9 cellular contexts compared by ENCODE assay signal in the genomic region with DNA sequence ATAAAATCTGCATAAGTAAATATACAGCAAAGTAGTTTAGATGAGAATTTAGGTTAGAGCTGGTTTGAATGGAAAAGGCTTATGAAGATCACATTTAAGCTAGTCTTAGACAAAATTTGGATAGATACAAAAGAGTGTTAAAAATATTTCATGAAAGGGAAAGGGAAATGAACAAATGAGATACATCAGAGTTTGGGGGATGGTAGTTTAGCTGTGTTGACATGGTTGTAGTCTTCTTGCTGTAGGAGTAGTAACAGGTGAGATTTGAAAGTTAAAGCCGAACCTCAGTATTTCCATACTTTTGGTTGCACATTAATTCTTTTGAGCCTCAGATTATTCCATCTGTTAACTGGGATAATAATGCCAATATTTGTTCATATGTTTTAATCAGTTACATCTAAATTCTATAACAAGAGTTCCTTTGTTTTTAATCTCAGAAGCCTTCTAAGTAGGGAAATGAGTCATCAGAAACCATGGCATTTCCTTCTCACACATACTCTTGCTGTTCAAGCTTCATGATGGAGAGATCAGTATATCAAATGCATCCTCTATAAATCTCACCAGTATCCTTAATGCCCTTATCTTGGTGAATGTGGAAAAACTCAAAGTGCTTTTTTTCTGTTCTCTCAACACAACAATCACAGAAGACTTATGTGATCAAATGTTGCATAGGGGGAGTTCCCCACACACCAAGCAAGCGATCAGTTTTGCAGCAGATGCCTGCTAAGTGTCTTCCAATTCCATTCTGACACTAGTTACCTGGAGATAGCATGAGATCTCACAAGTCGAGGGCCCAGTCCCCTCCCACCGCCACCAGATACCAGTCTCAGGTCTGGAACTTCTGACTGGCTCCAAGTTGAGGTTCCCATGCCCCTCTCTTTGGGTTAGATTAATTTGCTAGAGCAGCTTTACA.
DNase-seq lines count a peak whose midpoint lies in the region; ATAC-seq and TF ChIP-seq lines count a peak whose summit lies in the region.
"Had no signal": no experiment of that assay in that cellular context is flagged by ENCODE, and none has a peak within 500 bp of the region (broad histone marks: within the 10 kb centered on the region; RNA-seq: fewer than 3 reads in every experiment).

No MANE protein-coding gene starts in this region.

- H3K9me2 ChIP-seq in SK-N-SH = no peaks in the 10 kb centered on the region

- peak overlapping the region; percentile 51 for H3K4me2 ChIP-seq in SK-N-SH

- no peak for TF ChIP-seq RAD21 in SK-N-SH (IDR thresholded peaks at IDR 0.05; ENCODE audit: low read length)

- H3K4me3 ChIP-seq in HEK293 (ENCODE audit: low read depth, low read length) (no peak overlapping the region), SK-N-SH (ENCODE audit: low read depth in 2 of 2, low read length in 1 of 2) (no peak overlapping the region)

- H3K9ac ChIP-seq in SK-N-SH = no peak overlapping the region; the same call in 1 of the 2 replicates

- H3K36me3 ChIP-seq in HEK293 (ENCODE audit: control insufficient read depth in 2 of 2, insufficient read depth in 1 of 2, low read length in 2 of 2) = no peaks in the 10 kb centered on the region
- H3K36me3 ChIP-seq in SK-N-SH (replicated peaks in 1 of 2; ENCODE audit: control insufficient read depth in 1 of 2, insufficient read depth in 2 of 2, low read length in 1 of 2) = no peaks in the 10 kb centered on the region

- POLR2A ChIA-PET in HEK293 (lab: Yijun Ruan, JAX) (no interaction called here), SK-N-SH (lab: Yijun Ruan, JAX) (no interaction called here)

- TF ChIP-seq EP300 in SK-N-SH (IDR thresholded peaks at IDR 0.05; ENCODE audit: borderline replicate concordance in 1 of 2, low read depth in 1 of 2, low read length in 1 of 2) = peak in 1 of 2 experiments; percentile 55; a peak in 1 of 4 replicates

- peaks cover 87% of the 10 kb centered on the region for H3K79me2 ChIP-seq in SK-N-SH (ENCODE audit: insufficient read depth)

- no peaks in the 10 kb centered on the region for H3K9me3 ChIP-seq in HEK293 (ENCODE audit: control insufficient read depth, insufficient read depth, low read depth, low read length)
- no peaks in the 10 kb centered on the region for H3K9me3 ChIP-seq in SK-N-SH

- H2AFZ ChIP-seq in SK-N-SH (ENCODE audit: low read depth) = no peak overlapping the region

- WGBS in SK-N-SH (ENCODE audit: low lambda C conversion rate) = 62% methylated on average over 4 of the region's 4 CpGs

- CTCF ChIA-PET in HEK293 (lab: Yijun Ruan, JAX) = no interaction called here
- CTCF ChIA-PET in SK-N-SH (lab: Yijun Ruan, JAX) = interaction anchor here (0.8 to 3.2 kb wide), 4 partner anchors 28 to 265 kb away, joined by 3 to 14 read pairs (median 4); no protein-coding TSS in a partner anchor

- H3F3A ChIP-seq in SK-N-SH (replicated peaks; ENCODE audit: insufficient read depth) = peaks cover 22% of the 10 kb centered on the region

- no peaks in the 10 kb centered on the region for H3K27me3 ChIP-seq in SK-N-SH (ENCODE audit: insufficient read depth)

- H4K20me1 ChIP-seq in SK-N-SH (ENCODE audit: insufficient read depth) = peaks cover 5% of the 10 kb centered on the region

- no peak for TF ChIP-seq CTCF in HEK293 (tag by site-specific recombination; IDR thresholded peaks at IDR 0.05)
- TF ChIP-seq CTCF in SK-N-SH (IDR thresholded peaks at IDR 0.05) = no peak

- DNase-seq in SK-N-SH (no peak), kidney tubule cell (ENCODE audit: low spot score) (peak; percentile 62), DMS153 treated with DMSO at 0.1 percent for 48 hours (lab: John Stamatoyannopoulos, UW; ENCODE audit: unreplicated experiment) (no peak), NCI-H2107 treated with DMSO at 0.1 percent for 48 hours (lab: John Stamatoyannopoulos, UW; ENCODE audit: unreplicated experiment) (no peak), NOMO-1 (lab: John Stamatoyannopoulos, UW; ENCODE audit: unreplicated experiment in 2 of 2) (no peak), HK-2 (ENCODE audit: unreplicated experiment) (no peak)

- no peaks in the 10 kb centered on the region for H3K4me1 ChIP-seq in HEK293 (ENCODE audit: control insufficient read depth, insufficient read depth, low read length)
- H3K4me1 ChIP-seq in SK-N-SH (ENCODE audit: control insufficient read depth in 1 of 2, insufficient read depth in 2 of 2, low read depth in 1 of 2, low read length in 1 of 2) = peaks cover 4 to 30% of the 10 kb centered on the region in 2 experiments; a peak in 3 of 4 replicates

- ATAC-seq in GM18498 (IDR thresholded peaks at IDR 0.05; ENCODE audit: unreplicated experiment) = peak; percentile 69

- H3K27ac ChIP-seq in HEK293 (ENCODE audit: extremely low read depth, low read depth, low read length) (no peak overlapping the region), SK-N-SH (ENCODE audit: low read depth in 2 of 2, low read length in 1 of 2) (peak overlapping the region in 1 of 2 experiments; percentile 76; a peak in 3 of 4 replicates)
- H3K27ac ChIP-seq: HL-60 had no signal

TF ChIP-seq in HEK293, 187 proteins besides CTCF, POLR2A, EP300 and RAD21:
- no peak for TF ChIP-seq ZNF274 (IDR thresholded peaks at IDR 0.05; ENCODE audit: low read length)
- TF ChIP-seq ZNF274 (tag by site-specific recombination; IDR thresholded peaks at IDR 0.05; ENCODE audit: borderline replicate concordance) = no peak
- 0 out of 2 replicates have a peak, but pooled peaks have one; percentile 23 for TF ChIP-seq SCRT2 (tag by site-specific recombination; IDR thresholded peaks at IDR 0.05)
- TF ChIP-seq ZNF548 (tag by site-specific recombination; IDR thresholded peaks at IDR 0.05) = no peak
- no peak for TF ChIP-seq SP7 (tag by site-specific recombination; IDR thresholded peaks at IDR 0.05)
- TF ChIP-seq, protein P1, sequence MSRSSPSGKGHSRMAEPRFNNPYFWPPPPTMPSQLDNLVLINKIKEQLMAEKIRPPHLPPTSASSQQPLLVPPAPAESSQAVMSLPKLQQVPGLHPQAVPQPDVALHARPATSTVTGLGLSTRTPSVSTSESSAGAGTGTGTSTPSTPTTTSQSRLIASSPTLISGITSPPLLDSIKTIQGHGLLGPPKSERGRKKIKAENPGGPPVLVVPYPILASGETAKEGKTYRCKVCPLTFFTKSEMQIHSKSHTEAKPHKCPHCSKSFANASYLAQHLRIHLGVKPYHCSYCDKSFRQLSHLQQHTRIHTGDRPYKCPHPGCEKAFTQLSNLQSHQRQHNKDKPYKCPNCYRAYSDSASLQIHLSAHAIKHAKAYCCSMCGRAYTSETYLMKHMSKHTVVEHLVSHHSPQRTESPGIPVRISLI (tag by site-specific recombination; IDR thresholded peaks at IDR 0.05) = no peak
- TF ChIP-seq RBAK (tag by site-specific recombination; IDR thresholded peaks at IDR 0.05) = no peak
- TF ChIP-seq MEIS1 (CRISPR knock-in tag; IDR thresholded peaks at IDR 0.05; ENCODE audit: borderline replicate concordance) = no peak

TF ChIP-seq in SK-N-SH, 30 proteins besides CTCF, POLR2A, EP300 and RAD21 (continues in another document):
- TF ChIP-seq SMC3 (IDR thresholded peaks at IDR 0.05; ENCODE audit: low read depth, low read length) (no peak), CHD2 (IDR thresholded peaks at IDR 0.05; ENCODE audit: low read length, partially characterized antibody) (no peak), SIN3A (IDR thresholded peaks at IDR 0.05; ENCODE audit: borderline replicate concordance, low read depth, low read length) (no peak), ELF1 (IDR thresholded peaks at IDR 0.05) (no peak), JUND (IDR thresholded peaks at IDR 0.05) (peak; percentile 86), RXRA (IDR thresholded peaks at IDR 0.05; ENCODE audit: borderline replicate concordance, low read depth) (peak; percentile 39; the same call in 1 of the 2 replicates), YY1 (IDR thresholded peaks at IDR 0.05; ENCODE audit: low read depth) (0 out of 2 replicates have a peak, but pooled peaks have one; percentile 16)
- TF ChIP-seq, protein P2, sequence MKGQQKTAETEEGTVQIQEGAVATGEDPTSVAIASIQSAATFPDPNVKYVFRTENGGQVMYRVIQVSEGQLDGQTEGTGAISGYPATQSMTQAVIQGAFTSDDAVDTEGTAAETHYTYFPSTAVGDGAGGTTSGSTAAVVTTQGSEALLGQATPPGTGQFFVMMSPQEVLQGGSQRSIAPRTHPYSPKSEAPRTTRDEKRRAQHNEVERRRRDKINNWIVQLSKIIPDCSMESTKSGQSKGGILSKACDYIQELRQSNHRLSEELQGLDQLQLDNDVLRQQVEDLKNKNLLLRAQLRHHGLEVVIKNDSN (IDR thresholded peaks at IDR 0.05; ENCODE audit: borderline replicate concordance, low read depth) = no peak
- TF ChIP-seq, protein P3, sequence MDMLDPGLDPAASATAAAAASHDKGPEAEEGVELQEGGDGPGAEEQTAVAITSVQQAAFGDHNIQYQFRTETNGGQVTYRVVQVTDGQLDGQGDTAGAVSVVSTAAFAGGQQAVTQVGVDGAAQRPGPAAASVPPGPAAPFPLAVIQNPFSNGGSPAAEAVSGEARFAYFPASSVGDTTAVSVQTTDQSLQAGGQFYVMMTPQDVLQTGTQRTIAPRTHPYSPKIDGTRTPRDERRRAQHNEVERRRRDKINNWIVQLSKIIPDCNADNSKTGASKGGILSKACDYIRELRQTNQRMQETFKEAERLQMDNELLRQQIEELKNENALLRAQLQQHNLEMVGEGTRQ (IDR thresholded peaks at IDR 0.05; ENCODE audit: borderline replicate concordance, low read depth, low read length) = no peak
- TF ChIP-seq, protein P4, sequence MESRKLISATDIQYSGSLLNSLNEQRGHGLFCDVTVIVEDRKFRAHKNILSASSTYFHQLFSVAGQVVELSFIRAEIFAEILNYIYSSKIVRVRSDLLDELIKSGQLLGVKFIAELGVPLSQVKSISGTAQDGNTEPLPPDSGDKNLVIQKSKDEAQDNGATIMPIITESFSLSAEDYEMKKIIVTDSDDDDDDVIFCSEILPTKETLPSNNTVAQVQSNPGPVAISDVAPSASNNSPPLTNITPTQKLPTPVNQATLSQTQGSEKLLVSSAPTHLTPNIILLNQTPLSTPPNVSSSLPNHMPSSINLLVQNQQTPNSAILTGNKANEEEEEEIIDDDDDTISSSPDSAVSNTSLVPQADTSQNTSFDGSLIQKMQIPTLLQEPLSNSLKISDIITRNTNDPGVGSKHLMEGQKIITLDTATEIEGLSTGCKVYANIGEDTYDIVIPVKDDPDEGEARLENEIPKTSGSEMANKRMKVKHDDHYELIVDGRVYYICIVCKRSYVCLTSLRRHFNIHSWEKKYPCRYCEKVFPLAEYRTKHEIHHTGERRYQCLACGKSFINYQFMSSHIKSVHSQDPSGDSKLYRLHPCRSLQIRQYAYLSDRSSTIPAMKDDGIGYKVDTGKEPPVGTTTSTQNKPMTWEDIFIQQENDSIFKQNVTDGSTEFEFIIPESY (IDR thresholded peaks at IDR 0.05; ENCODE audit: borderline replicate concordance, low read depth) = peak; percentile 24; the same call in 1 of the 2 replicates
- TF ChIP-seq, protein P5, sequence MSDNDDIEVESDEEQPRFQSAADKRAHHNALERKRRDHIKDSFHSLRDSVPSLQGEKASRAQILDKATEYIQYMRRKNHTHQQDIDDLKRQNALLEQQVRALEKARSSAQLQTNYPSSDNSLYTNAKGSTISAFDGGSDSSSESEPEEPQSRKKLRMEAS (IDR thresholded peaks at IDR 0.05; ENCODE audit: low read depth) = no peak
